16 cellular contexts compared by ENCODE assay signal in the genomic region with DNA sequence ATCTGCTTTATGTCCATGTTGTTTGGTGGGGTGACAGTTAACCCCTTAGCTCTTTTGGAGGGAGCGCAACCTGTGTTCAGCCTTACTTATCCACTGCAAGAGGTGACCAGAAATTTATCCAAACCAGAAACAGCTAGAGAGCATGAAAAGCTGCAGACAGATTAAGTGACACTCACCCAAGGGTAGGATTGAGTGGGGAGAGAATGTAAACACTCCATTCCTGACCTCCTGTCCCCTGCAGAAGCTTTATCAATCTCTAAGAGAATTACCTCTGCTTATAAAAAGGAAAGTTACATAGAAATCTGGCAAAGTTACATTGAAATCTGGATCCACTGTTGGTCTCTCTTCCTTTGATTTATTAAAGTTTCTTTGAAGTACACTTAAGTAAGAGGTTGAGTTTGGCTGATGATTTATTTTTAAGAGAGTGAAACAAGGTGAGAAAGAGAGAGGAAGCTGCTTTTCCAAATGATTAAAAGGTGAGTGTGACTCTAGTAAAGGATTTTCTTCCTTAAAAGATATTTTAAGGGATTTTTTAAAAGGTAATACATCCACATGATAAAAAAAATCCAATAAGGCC.
"Had no signal": no experiment of that assay in that cellular context is flagged by ENCODE, and none has a peak within 500 bp of the region (broad histone marks: within the 10 kb centered on the region; RNA-seq: fewer than 3 reads in every experiment).

No MANE protein-coding gene starts in this region.

- H3K4me1 ChIP-seq: colonic mucosa, foreskin keratinocyte, psoas muscle, right lobe of liver, transverse colon had no signal

- H3K27me3 ChIP-seq: colonic mucosa, neutrophil, right lobe of liver, transverse colon had no signal

- H3K36me3 ChIP-seq: colonic mucosa, neutrophil, right lobe of liver, transverse colon had no signal

- ATAC-seq: foreskin keratinocyte; left cardiac atrium; mucosa of descending colon; naive thymus-derived CD8-positive, alpha-beta T cell; psoas muscle; right lobe of liver; stimulated activated memory B cell treated with anti-CD40 and anti-IgM and Interleukin-4, amounts not matched to agents 10 μg/mL and 1 μg/mL and 100 μg/mL, for 72 hours had no signal

- H3K27ac ChIP-seq: colonic mucosa, foreskin keratinocyte, neutrophil, psoas muscle, right lobe of liver, transverse colon had no signal

- H3K4me3 ChIP-seq: colonic mucosa, mucosa of descending colon, psoas muscle, right lobe of liver, transverse colon had no signal

- DNase-seq: colonic mucosa; dermis blood vessel endothelial cell; erythroblast; foreskin keratinocyte; immature natural killer cell; kidney; left cardiac atrium; mucosa of descending colon; naive thymus-derived CD8-positive, alpha-beta T cell; psoas muscle; retina; right lobe of liver; stimulated activated CD4-positive, alpha-beta T cell treated with anti-CD3 and anti-CD28 coated beads, Interleukin-4, amount 100 ng/mL, for 1 hour; transverse colon had no signal

- H3K9me3 ChIP-seq: colonic mucosa, neutrophil, right lobe of liver, transverse colon had no signal
